2 cellular contexts compared by ENCODE assay signal in genomic region chr18:45588284-45588683, GRCh38.
A peak's percentile ranks its signal among the peaks of the same experiment; 100 is the strongest.
TF ChIP-seq lines count a peak whose summit lies in the region.

No MANE protein-coding gene starts in this region.

TF ChIP-seq in HEK293, 187 proteins besides CTCF, POLR2A, EP300 and RAD21:
- TF ChIP-seq, protein P1, sequence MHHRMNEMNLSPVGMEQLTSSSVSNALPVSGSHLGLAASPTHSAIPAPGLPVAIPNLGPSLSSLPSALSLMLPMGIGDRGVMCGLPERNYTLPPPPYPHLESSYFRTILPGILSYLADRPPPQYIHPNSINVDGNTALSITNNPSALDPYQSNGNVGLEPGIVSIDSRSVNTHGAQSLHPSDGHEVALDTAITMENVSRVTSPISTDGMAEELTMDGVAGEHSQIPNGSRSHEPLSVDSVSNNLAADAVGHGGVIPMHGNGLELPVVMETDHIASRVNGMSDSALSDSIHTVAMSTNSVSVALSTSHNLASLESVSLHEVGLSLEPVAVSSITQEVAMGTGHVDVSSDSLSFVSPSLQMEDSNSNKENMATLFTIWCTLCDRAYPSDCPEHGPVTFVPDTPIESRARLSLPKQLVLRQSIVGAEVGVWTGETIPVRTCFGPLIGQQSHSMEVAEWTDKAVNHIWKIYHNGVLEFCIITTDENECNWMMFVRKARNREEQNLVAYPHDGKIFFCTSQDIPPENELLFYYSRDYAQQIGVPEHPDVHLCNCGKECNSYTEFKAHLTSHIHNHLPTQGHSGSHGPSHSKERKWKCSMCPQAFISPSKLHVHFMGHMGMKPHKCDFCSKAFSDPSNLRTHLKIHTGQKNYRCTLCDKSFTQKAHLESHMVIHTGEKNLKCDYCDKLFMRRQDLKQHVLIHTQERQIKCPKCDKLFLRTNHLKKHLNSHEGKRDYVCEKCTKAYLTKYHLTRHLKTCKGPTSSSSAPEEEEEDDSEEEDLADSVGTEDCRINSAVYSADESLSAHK (tag by site-specific recombination; IDR thresholded peaks at IDR 0.05), result peak; percentile 99
- TF ChIP-seq ZNF629 (tag by site-specific recombination; IDR thresholded peaks at IDR 0.05), result 0 out of 2 replicates have a peak, but pooled peaks have one; percentile 27
- TF ChIP-seq ZNF768 (tag by site-specific recombination; IDR thresholded peaks at IDR 0.05), result no peak
- TF ChIP-seq, protein P2, sequence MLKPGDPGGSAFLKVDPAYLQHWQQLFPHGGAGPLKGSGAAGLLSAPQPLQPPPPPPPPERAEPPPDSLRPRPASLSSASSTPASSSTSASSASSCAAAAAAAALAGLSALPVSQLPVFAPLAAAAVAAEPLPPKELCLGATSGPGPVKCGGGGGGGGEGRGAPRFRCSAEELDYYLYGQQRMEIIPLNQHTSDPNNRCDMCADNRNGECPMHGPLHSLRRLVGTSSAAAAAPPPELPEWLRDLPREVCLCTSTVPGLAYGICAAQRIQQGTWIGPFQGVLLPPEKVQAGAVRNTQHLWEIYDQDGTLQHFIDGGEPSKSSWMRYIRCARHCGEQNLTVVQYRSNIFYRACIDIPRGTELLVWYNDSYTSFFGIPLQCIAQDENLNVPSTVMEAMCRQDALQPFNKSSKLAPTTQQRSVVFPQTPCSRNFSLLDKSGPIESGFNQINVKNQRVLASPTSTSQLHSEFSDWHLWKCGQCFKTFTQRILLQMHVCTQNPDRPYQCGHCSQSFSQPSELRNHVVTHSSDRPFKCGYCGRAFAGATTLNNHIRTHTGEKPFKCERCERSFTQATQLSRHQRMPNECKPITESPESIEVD (tag by site-specific recombination; IDR thresholded peaks at IDR 0.05), result 0 out of 2 replicates have a peak, but pooled peaks have one; percentile 5
- TF ChIP-seq ZFHX2 (tag by site-specific recombination; conservative IDR thresholded peaks at IDR 0.05), result peak; percentile 58
- TF ChIP-seq ATF2 (tag by site-specific recombination; IDR thresholded peaks at IDR 0.05; ENCODE audit: low read depth), result 0 out of 2 replicates have a peak, but pooled peaks have one; percentile 16
- TF ChIP-seq ZNF843 (tag by site-specific recombination; IDR thresholded peaks at IDR 0.05), result peak; percentile 42; the same call in 1 of the 2 replicates
- no peak for TF ChIP-seq ZNF571 (tag by site-specific recombination; IDR thresholded peaks at IDR 0.05)
- TF ChIP-seq GLIS1 (tag by site-specific recombination; IDR thresholded peaks at IDR 0.05), result peak; percentile 89
- TF ChIP-seq ZNF174 (tag by site-specific recombination; IDR thresholded peaks at IDR 0.05), result no peak
- TF ChIP-seq SP2 (tag by site-specific recombination; IDR thresholded peaks at IDR 0.05), result 0 out of 2 replicates have a peak, but pooled peaks have one; percentile 8
- 0 out of 2 replicates have a peak, but pooled peaks have one; percentile 60 for TF ChIP-seq ZNF558 (tag by site-specific recombination; IDR thresholded peaks at IDR 0.05)
- TF ChIP-seq BCL11A (tag by site-specific recombination; IDR thresholded peaks at IDR 0.05; ENCODE audit: low read depth), result no peak
- peak; percentile 64 for TF ChIP-seq ZBTB48 (tag by site-specific recombination; IDR thresholded peaks at IDR 0.05)

TF ChIP-seq in H1, 55 proteins besides CTCF, POLR2A, EP300 and RAD21 (continued from another document):
- no peak for TF ChIP-seq CHD1 (IDR thresholded peaks at IDR 0.05; ENCODE audit: low read depth, low read length)
- TF ChIP-seq SAP30 (IDR thresholded peaks at IDR 0.05; ENCODE audit: insufficient read depth, insufficient replicate concordance, low read length), result no peak
- no peak for TF ChIP-seq NRF1 (IDR thresholded peaks at IDR 0.05; ENCODE audit: low read depth, low read length)
- no peak for TF ChIP-seq SIX5 (IDR thresholded peaks at IDR 0.05; ENCODE audit: low read depth, low read length)
- TF ChIP-seq, protein P3, sequence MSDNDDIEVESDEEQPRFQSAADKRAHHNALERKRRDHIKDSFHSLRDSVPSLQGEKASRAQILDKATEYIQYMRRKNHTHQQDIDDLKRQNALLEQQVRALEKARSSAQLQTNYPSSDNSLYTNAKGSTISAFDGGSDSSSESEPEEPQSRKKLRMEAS (IDR thresholded peaks at IDR 0.05), result no peak
- no peak for TF ChIP-seq KDM5A (IDR thresholded peaks at IDR 0.05; ENCODE audit: low read length)
- no peak for TF ChIP-seq CHD2 (IDR thresholded peaks at IDR 0.05; ENCODE audit: low read length)
- TF ChIP-seq POLR2AphosphoS5 (IDR thresholded peaks at IDR 0.05; ENCODE audit: low read depth, low read length), result no peak
- no peak for TF ChIP-seq TAF7 (optimal IDR thresholded peaks at IDR 0.05; ENCODE audit: borderline replicate concordance, low read depth, low read length)
- TF ChIP-seq BCL11A (IDR thresholded peaks at IDR 0.05; ENCODE audit: low read depth in 2 of 2, low read length in 2 of 2), result no peak
- TF ChIP-seq CTBP2 (IDR thresholded peaks at IDR 0.05; ENCODE audit: borderline replicate concordance, insufficient read depth, insufficient read length, low read length), result no peak
TF ChIP-seq in H1: peak in this region for 0.
